In the genomic region with DNA sequence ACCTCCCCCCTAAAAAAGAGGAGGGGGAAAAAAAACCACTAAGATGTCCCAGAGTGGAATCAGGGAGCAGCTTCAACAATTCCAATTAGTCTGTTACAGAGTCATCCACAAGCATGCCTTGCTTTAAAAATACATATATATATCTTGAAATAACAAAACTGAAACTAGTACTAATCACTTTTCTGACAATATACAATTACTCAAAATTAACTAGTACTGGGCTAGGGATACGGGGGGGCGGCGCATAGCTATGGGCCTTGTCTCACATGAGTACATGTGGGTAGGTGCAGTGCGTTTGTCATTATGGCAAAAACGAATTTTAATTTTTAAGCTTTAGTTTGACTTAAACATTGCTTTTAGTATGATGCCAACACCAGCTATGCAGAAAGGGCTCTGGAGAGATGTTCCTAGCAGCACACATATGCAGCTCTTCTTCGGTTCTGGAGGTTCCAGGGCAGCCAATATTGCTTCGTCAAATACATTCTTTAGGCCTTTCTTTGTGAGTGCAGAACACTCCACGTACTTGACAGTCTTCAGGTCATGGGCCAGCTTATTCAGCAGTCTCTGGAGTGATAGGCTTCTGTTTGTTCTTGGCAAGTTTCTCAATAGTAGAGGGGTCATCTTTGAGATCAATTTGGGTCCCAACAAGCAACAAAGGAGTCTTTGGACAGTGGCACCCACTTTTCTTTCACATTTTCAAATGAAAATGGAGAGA, we compare ENCODE assay signal across 2 cellular contexts.
TF ChIP-seq lines count a peak whose summit lies in the region.

No MANE protein-coding gene starts in this region.

TF ChIP-seq in IMR-90, 13 proteins besides CTCF, POLR2A, EP300 and RAD21:
- TF ChIP-seq CHD1 (IDR thresholded peaks at IDR 0.05; ENCODE audit: low read depth, low read length) (no peak), BHLHE40 (IDR thresholded peaks at IDR 0.05; ENCODE audit: low read depth, low read length) (no peak), MXI1 (IDR thresholded peaks at IDR 0.05; ENCODE audit: borderline replicate concordance, low read depth, low read length) (no peak), FOS (IDR thresholded peaks at IDR 0.05; ENCODE audit: low read depth, low read length) (no peak), NFE2L2 (IDR thresholded peaks at IDR 0.05; ENCODE audit: low read depth, low read length) (no peak), SMC3 (IDR thresholded peaks at IDR 0.05; ENCODE audit: low read depth, low read length) (no peak), RCOR1 (IDR thresholded peaks at IDR 0.05; ENCODE audit: insufficient replicate concordance, low read length) (no peak), MAFK (IDR thresholded peaks at IDR 0.05; ENCODE audit: low read depth, low read length) (no peak), RFX5 (IDR thresholded peaks at IDR 0.05; ENCODE audit: low read depth, low read length) (no peak), MAZ (IDR thresholded peaks at IDR 0.05; ENCODE audit: borderline replicate concordance, low read depth, low read length) (no peak), CEBPB (IDR thresholded peaks at IDR 0.05; ENCODE audit: low read depth, low read length) (no peak)
- TF ChIP-seq, protein P1, sequence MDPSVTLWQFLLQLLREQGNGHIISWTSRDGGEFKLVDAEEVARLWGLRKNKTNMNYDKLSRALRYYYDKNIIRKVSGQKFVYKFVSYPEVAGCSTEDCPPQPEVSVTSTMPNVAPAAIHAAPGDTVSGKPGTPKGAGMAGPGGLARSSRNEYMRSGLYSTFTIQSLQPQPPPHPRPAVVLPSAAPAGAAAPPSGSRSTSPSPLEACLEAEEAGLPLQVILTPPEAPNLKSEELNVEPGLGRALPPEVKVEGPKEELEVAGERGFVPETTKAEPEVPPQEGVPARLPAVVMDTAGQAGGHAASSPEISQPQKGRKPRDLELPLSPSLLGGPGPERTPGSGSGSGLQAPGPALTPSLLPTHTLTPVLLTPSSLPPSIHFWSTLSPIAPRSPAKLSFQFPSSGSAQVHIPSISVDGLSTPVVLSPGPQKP (IDR thresholded peaks at IDR 0.05; ENCODE audit: borderline replicate concordance, low read depth, low read length), result no peak
- TF ChIP-seq, protein P2, sequence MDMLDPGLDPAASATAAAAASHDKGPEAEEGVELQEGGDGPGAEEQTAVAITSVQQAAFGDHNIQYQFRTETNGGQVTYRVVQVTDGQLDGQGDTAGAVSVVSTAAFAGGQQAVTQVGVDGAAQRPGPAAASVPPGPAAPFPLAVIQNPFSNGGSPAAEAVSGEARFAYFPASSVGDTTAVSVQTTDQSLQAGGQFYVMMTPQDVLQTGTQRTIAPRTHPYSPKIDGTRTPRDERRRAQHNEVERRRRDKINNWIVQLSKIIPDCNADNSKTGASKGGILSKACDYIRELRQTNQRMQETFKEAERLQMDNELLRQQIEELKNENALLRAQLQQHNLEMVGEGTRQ (IDR thresholded peaks at IDR 0.05; ENCODE audit: low read depth, low read length), result no peak

TF ChIP-seq in GM12878, 131 proteins besides CTCF, POLR2A, EP300 and RAD21:
- no peak for TF ChIP-seq TCF7 (IDR thresholded peaks at IDR 0.05; ENCODE audit: borderline replicate concordance)
- no peak for TF ChIP-seq MEF2B (IDR thresholded peaks at IDR 0.05; ENCODE audit: partially characterized antibody, poor library complexity, severe bottlenecking)
- no peak for TF ChIP-seq CREM (IDR thresholded peaks at IDR 0.05; ENCODE audit: low read depth)
- TF ChIP-seq MTA2 (IDR thresholded peaks at IDR 0.05; ENCODE audit: low read depth), result peak; percentile 53
- no peak for TF ChIP-seq TAF1 (IDR thresholded peaks at IDR 0.05; ENCODE audit: borderline replicate concordance, low read depth, low read length)
- TF ChIP-seq IKZF2 (IDR thresholded peaks at IDR 0.05), result no peak; a peak in 1 of 4 replicates
- TF ChIP-seq SMC3 (IDR thresholded peaks at IDR 0.05; ENCODE audit: borderline replicate concordance, low read length), result no peak
